ENCODE assay signal across 1 cellular context in the genomic region with DNA sequence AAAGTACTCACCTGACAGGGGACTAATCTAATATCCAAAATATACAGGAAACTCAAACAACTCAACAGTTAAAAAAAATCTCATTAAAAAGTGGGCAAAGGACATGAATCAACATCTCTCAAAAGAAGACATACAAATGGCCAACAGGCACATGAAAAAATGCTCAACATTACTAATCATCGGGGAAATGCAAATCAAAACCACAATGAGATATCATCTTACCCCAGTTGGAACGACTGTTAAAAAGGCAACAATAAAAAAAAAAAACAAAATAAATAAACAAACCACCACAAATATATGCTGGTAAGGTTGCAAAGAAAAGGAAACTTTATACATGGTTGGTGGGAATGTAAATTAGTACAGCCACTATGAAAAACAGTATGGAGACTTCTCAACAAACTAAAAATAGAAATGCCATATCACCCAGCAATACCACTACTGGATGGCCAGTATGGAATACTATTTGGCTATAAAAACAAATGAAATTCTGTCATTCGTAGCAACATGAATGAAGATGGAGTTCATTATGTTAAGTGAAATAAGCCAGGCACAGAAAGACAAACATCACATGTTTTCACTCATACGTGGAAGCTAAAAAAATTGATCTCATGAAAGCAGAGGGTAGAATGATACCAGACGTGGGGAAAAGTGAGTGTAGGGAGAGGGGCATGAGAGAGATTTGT.
TF ChIP-seq lines count a peak whose summit lies in the region.

No MANE protein-coding gene starts in this region.

TF ChIP-seq in endothelial cell of umbilical vein, 7 proteins besides CTCF, POLR2A, EP300 and RAD21:
- TF ChIP-seq GATA2 (IDR thresholded peaks at IDR 0.05; ENCODE audit: insufficient read depth, insufficient read length, low read depth, low read length) = no peak
- no peak for TF ChIP-seq EZH2 (IDR thresholded peaks at IDR 0.05; ENCODE audit: borderline replicate concordance, low read depth, low read length, severe bottlenecking)
- no peak for TF ChIP-seq JUN (IDR thresholded peaks at IDR 0.05; ENCODE audit: borderline replicate concordance, insufficient read depth, insufficient read length, low read depth)
- TF ChIP-seq POLR2AphosphoS5 (IDR thresholded peaks at IDR 0.05; ENCODE audit: insufficient read depth, low read depth, low read length) = no peak
- TF ChIP-seq MAX (IDR thresholded peaks at IDR 0.05; ENCODE audit: insufficient read depth, insufficient read length) = no peak
- TF ChIP-seq FOS (IDR thresholded peaks at IDR 0.05; ENCODE audit: borderline replicate concordance, insufficient read depth, low read length) = no peak
- no peak for TF ChIP-seq MYC (IDR thresholded peaks at IDR 0.05; ENCODE audit: low read depth, low read length)
